ENCODE assay signal across 22 cellular contexts in genomic region chr4:119506761-119507160, GRCh38.
"Had no signal": no experiment of that assay in that cellular context is flagged by ENCODE, and none has a peak within 500 bp of the region (broad histone marks: within the 10 kb centered on the region; RNA-seq: fewer than 3 reads in every experiment).

No MANE protein-coding gene starts in this region.

- H3K9me3 ChIP-seq: body of pancreas, esophagus squamous epithelium, left lung, neutrophil, right lobe of liver, tibial nerve had no signal

- H3K36me3 ChIP-seq: right lobe of liver had no signal

- H3K4me3 ChIP-seq: body of pancreas, esophagus squamous epithelium, left lung, right lobe of liver, SK-N-MC, tibial nerve had no signal

- ATAC-seq: body of pancreas; left lung; naive thymus-derived CD4-positive, alpha-beta T cell; right lobe of liver; stimulated activated naive B cell treated with anti-CD40 and anti-IgM and Interleukin-4, amounts not matched to agents 10 μg/mL and 1 μg/mL and 100 μg/mL, for 72 hours had no signal

- H3K27me3 Mint-ChIP-seq: activated naive CD8-positive, alpha-beta T cell; naive thymus-derived CD4-positive, alpha-beta T cell; stimulated activated naive B cell treated with anti-CD40 and anti-IgM and Interleukin-4, amounts not matched to agents 10 μg/mL and 1 μg/mL and 100 μg/mL, for 72 hours had no signal

- H3K9me3 Mint-ChIP-seq: activated T-helper 1 cell treated with anti-CD3 and anti-CD28 coated beads, Interleukin-12 subunit alpha, Interleukin-12 subunit beta, Interleukin-2, Interleukin-4 antibody, amounts not matched to agents 30 ng/mL and 10 ng/mL and 1 ng/mL, durations not matched to agents 14 hours and 24 hours and 36 hours; naive thymus-derived CD4-positive, alpha-beta T cell; stimulated activated naive B cell treated with anti-CD40 and anti-IgM and Interleukin-4, amounts not matched to agents 10 μg/mL and 1 μg/mL and 100 μg/mL, for 72 hours; T-helper 2 cell treated with Interferon-gamma antibody and Interleukin-4, amounts not matched to agents 5 μg/mL and 100 μg/mL, for 36 hours had no signal

- H3K27ac Mint-ChIP-seq: activated naive CD8-positive, alpha-beta T cell; activated T-helper 1 cell treated with anti-CD3 and anti-CD28 coated beads, Interleukin-12 subunit alpha, Interleukin-12 subunit beta, Interleukin-2, Interleukin-4 antibody, amounts not matched to agents 30 ng/mL and 10 ng/mL and 1 ng/mL, durations not matched to agents 14 hours and 24 hours and 36 hours; stimulated activated naive B cell treated with anti-CD40 and anti-IgM and Interleukin-4, amounts not matched to agents 10 μg/mL and 1 μg/mL and 100 μg/mL, for 72 hours; T-helper 2 cell treated with Interferon-gamma antibody and Interleukin-4, amounts not matched to agents 5 μg/mL and 100 μg/mL, for 36 hours had no signal

- DNase-seq: activated CD4-positive, alpha-beta T cell treated with anti-CD3 and anti-CD28 coated beads, Interleukin-2, amount 50 U/mL, for 48 hours; activated gamma-delta T cell treated with Interleukin-2 at 50 U/mL for 16 hours; activated T-cell treated with anti-CD3 and anti-CD28 coated beads for 4 hours; amniotic stem cell; body of pancreas; central memory CD4-positive, alpha-beta T cell; effector CD4-positive, alpha-beta T cell; esophagus squamous epithelium; foreskin fibroblast; hippocampal formation; left lung; naive thymus-derived CD4-positive, alpha-beta T cell; right lobe of liver; stimulated activated CD4-positive, alpha-beta T cell treated with anti-CD3 and anti-CD28 coated beads, Interleukin-4, amount 100 ng/mL, for 4 hours; stimulated activated naive B cell treated with anti-CD40 and anti-IgM and Interleukin-4, amounts not matched to agents 10 μg/mL and 1 μg/mL and 100 μg/mL, for 72 hours had no signal

- H3K27me3 ChIP-seq: body of pancreas, esophagus squamous epithelium, left lung, neutrophil, right lobe of liver, tibial nerve had no signal

- H3K79me2 ChIP-seq: parathyroid adenoma had no signal

- H3K4me1 Mint-ChIP-seq: naive thymus-derived CD4-positive, alpha-beta T cell; stimulated activated naive B cell treated with anti-CD40 and anti-IgM and Interleukin-4, amounts not matched to agents 10 μg/mL and 1 μg/mL and 100 μg/mL, for 72 hours had no signal

- H3K9ac ChIP-seq: parathyroid adenoma had no signal

- H3K27ac ChIP-seq: body of pancreas, left lung, neutrophil, parathyroid adenoma, right lobe of liver, SK-N-MC had no signal

- H3K4me3 Mint-ChIP-seq: activated naive CD8-positive, alpha-beta T cell; activated T-helper 1 cell treated with anti-CD3 and anti-CD28 coated beads, Interleukin-12 subunit alpha, Interleukin-12 subunit beta, Interleukin-2, Interleukin-4 antibody, amounts not matched to agents 30 ng/mL and 10 ng/mL and 1 ng/mL, durations not matched to agents 14 hours and 24 hours and 36 hours; naive thymus-derived CD4-positive, alpha-beta T cell; stimulated activated naive B cell treated with anti-CD40 and anti-IgM and Interleukin-4, amounts not matched to agents 10 μg/mL and 1 μg/mL and 100 μg/mL, for 72 hours; T-helper 2 cell treated with Interferon-gamma antibody and Interleukin-4, amounts not matched to agents 5 μg/mL and 100 μg/mL, for 36 hours had no signal

- H3K4me1 ChIP-seq: body of pancreas, esophagus squamous epithelium, left lung, parathyroid adenoma had no signal
